In genomic region chr9:133958756-133959155, GRCh38 we compare ENCODE assay signal across 15 cellular contexts. TPM values are rescaled to one million over a fixed set of nuclear protein-coding genes. Genes with fewer than 3 reads are reported as not detected.
DNase-seq lines count a peak whose midpoint lies in the region; ATAC-seq and TF ChIP-seq lines count a peak whose summit lies in the region.
"Had no signal": no experiment of that assay in that cellular context is flagged by ENCODE, and none has a peak within 500 bp of the region (broad histone marks: within the 10 kb centered on the region; RNA-seq: fewer than 3 reads in every experiment).

No MANE protein-coding gene starts in this region.

- in situ Hi-C loops in GM13976 (cut with MboI; ENCODE audit: low sequenced_read_pairs, unreplicated experiment) = no loop called here

- ATAC-seq in GM21723 (IDR thresholded peaks at IDR 0.05; ENCODE audit: unreplicated experiment) (peak; percentile 45), naive B cell (ENCODE audit: low read depth in 2 of 2) (no peak), HG03097 (IDR thresholded peaks at IDR 0.05; ENCODE audit: low FRiP score, unreplicated experiment) (no peak)
- no peak for ATAC-seq in naive thymus-derived CD8-positive, alpha-beta T cell
- ATAC-seq: left lung had no signal

- no peaks in the 10 kb centered on the region for H3K27me3 ChIP-seq in SJSA1 (replicated peaks)
- H3K27me3 ChIP-seq in testis = no peaks in the 10 kb centered on the region
- H3K27me3 ChIP-seq: adrenal gland, left lung had no signal

- H3K9me3 ChIP-seq in SJSA1 (replicated peaks) (peaks cover 4% of the 10 kb centered on the region; the same call in 1 of the 2 replicates), testis (no peaks in the 10 kb centered on the region)
- H3K9me3 ChIP-seq: adrenal gland, left lung had no signal

- H3K36me3 ChIP-seq in SJSA1 (peaks cover 23% of the 10 kb centered on the region), testis (ENCODE audit: low read depth, missing control alignments) (no peaks in the 10 kb centered on the region)
- H3K36me3 ChIP-seq: adrenal gland, left lung had no signal

- TF ChIP-seq CTCF in GM13976 (IDR thresholded peaks at IDR 0.05; ENCODE audit: borderline replicate concordance, control extremely low read depth, extremely low read depth, insufficient read depth, missing control alignments) (no peak), testis (IDR thresholded peaks at IDR 0.05) (no peak)

- intact Hi-C loops in testis (cut with DNase I; ENCODE audit: low total_unique reads) = no loop called here

- H3K9me3 Mint-ChIP-seq in naive B cell = peaks cover 0 to 2% (median 0%) of the 10 kb centered on the region in 7 donors
- peaks cover 0 to 10% (median 0%) of the 10 kb centered on the region in 9 donors for H3K9me3 Mint-ChIP-seq in naive thymus-derived CD8-positive, alpha-beta T cell

- H3K4me3 ChIP-seq in SJSA1 = no peak overlapping the region
- no peak overlapping the region for H3K4me3 ChIP-seq in testis
- H3K4me3 ChIP-seq: adrenal gland, left lung, PC-9 had no signal

- H3K27ac ChIP-seq in SJSA1 (peak overlapping the region; percentile 47), testis (no peak overlapping the region)
- H3K27ac ChIP-seq: left lung, parathyroid adenoma, PC-9 had no signal

- H3K27me3 Mint-ChIP-seq in naive B cell = no peaks in the 10 kb centered on the region
- no peaks in the 10 kb centered on the region for H3K27me3 Mint-ChIP-seq in naive thymus-derived CD8-positive, alpha-beta T cell

- H3K4me1 ChIP-seq in SJSA1 (replicated peaks) (peaks cover 37% of the 10 kb centered on the region), testis (peaks cover 32% of the 10 kb centered on the region)

- no peak for TF ChIP-seq POLR2A in testis (IDR thresholded peaks at IDR 0.05)

- peak overlapping the region; percentile 41 to 98 (median 90) for H3K27ac Mint-ChIP-seq in naive B cell
- peak overlapping the region in 1 of 10 donors; percentile 44 for H3K27ac Mint-ChIP-seq in naive thymus-derived CD8-positive, alpha-beta T cell

- peak; percentile 82 for DNase-seq in GM13976 (ENCODE audit: low spot score)
- no peak for DNase-seq in SJSA1 (ENCODE audit: low read depth in 1 of 2, low spot score in 2 of 2)
- DNase-seq in naive B cell = no peak
- no peak for DNase-seq in naive thymus-derived CD8-positive, alpha-beta T cell
- DNase-seq in testis = no peak
- no peak for DNase-seq in activated CD4-positive, alpha-beta T cell treated with anti-CD3 and anti-CD28 coated beads for 4 hours
- DNase-seq: C1 segment of cervical spinal cord, EL, T-helper 9 cell had no signal

- POLR2A ChIA-PET in naive thymus-derived CD8-positive, alpha-beta T cell (lab: Charles Lee) = no interaction called here

- H3K36me3 Mint-ChIP-seq in naive B cell = no peaks in the 10 kb centered on the region
- H3K36me3 Mint-ChIP-seq in naive thymus-derived CD8-positive, alpha-beta T cell = peaks cover 0 to 5% (median 0%) of the 10 kb centered on the region in 3 donors

- H3K4me3 Mint-ChIP-seq in naive B cell = peak overlapping the region; percentile 60 to 92 (median 86)
- H3K4me3 Mint-ChIP-seq in naive thymus-derived CD8-positive, alpha-beta T cell = peak overlapping the region in 1 of 10 donors; percentile 61

- 60 to 98% methylated on average over 3 to 5 of the region's 6 CpGs for WGBS in testis, 2 donors

- H3K4me1 Mint-ChIP-seq in naive B cell = peaks cover 72 to 87% (median 84%) of the 10 kb centered on the region in 3 donors
- peaks cover 12 to 63% (median 27%) of the 10 kb centered on the region in 4 donors for H3K4me1 Mint-ChIP-seq in naive thymus-derived CD8-positive, alpha-beta T cell

RNA-seq across cellular contexts. Expression of gene VAV2, which starts 33.4 kb away (rescaled TPM):
- 12.2 and 25.0 TPM in 2 replicates for total RNA-seq in SJSA1 (2014; rRNA removed; shearing (Covaris generic))
- polyA plus RNA-seq in naive B cell (ENCODE audit: low read depth in 6 of 6) = 10 to 100 TPM in 5 of 6 donors, 1 to 10 TPM in 1; 5.7 to 33.3 (median 15.2) TPM
- 1 to 10 TPM; 3.3 to 4.3 TPM for total RNA-seq in naive thymus-derived CD8-positive, alpha-beta T cell
- under 1 TPM; 0.20 to 0.36 (median 0.27) TPM for polyA plus RNA-seq in naive thymus-derived CD8-positive, alpha-beta T cell
- total RNA-seq in testis = 10 to 100 TPM; 12.2 to 14.1 TPM
- polyA plus RNA-seq in testis (ENCODE audit: insufficient read depth, low read depth, low replicate concordance) = 11.0 TPM
